In genomic region chr3:99344216-99344615, GRCh38 we compare ENCODE assay signal across 28 cellular contexts.
DNase-seq lines count a peak whose midpoint lies in the region; ATAC-seq and TF ChIP-seq lines count a peak whose summit lies in the region.
"Had no signal": no experiment of that assay in that cellular context is flagged by ENCODE, and none has a peak within 500 bp of the region (broad histone marks: within the 10 kb centered on the region; RNA-seq: fewer than 3 reads in every experiment).

No MANE protein-coding gene starts in this region.

- H3K79me2 ChIP-seq in parathyroid adenoma (no peaks in the 10 kb centered on the region), GM23338 (replicated peaks; ENCODE audit: insufficient read depth) (no peaks in the 10 kb centered on the region)

- H3K27ac ChIP-seq in parathyroid adenoma (no peak overlapping the region), GM23338 (ENCODE audit: low read depth) (no peak overlapping the region)
- H3K27ac ChIP-seq: SJSA1 had no signal

- H3K27ac Mint-ChIP-seq in HFFc6 (no peak overlapping the region), GM23338 (no peak overlapping the region)
- H3K27ac Mint-ChIP-seq: CD4-positive, alpha-beta memory T cell had no signal

- in situ Hi-C loops in astrocyte of the spinal cord (cut with HindIII; ENCODE audit: low sequenced_read_pairs) = no loop called here

- H3K27me3 ChIP-seq in parathyroid adenoma (ENCODE audit: control insufficient read depth, insufficient read depth, low read length) (no peaks in the 10 kb centered on the region), GM23338 (ENCODE audit: insufficient read depth) (no peaks in the 10 kb centered on the region)
- H3K27me3 ChIP-seq: MG63, SJSA1 had no signal

- no peaks in the 10 kb centered on the region for H3K36me3 ChIP-seq in parathyroid adenoma (ENCODE audit: control insufficient read depth, insufficient read depth, low read length)
- H3K36me3 ChIP-seq in GM23338 (ENCODE audit: insufficient read depth) = no peaks in the 10 kb centered on the region
- H3K36me3 ChIP-seq: MG63, SJSA1 had no signal

- no peaks in the 10 kb centered on the region for H3K9me2 ChIP-seq in GM23338 (ENCODE audit: insufficient read depth)

- peak; percentile 55 for DNase-seq in AG08395 (ENCODE audit: low spot score)
- peak; percentile 52 for DNase-seq in HFFc6
- peak; percentile 19 for DNase-seq in astrocyte of the spinal cord (ENCODE audit: low read depth, low spot score)
- DNase-seq in GM23338 (ENCODE audit: low spot score) = no peak
- DNase-seq: 8988T; ACHN; AML-193; C1 segment of cervical spinal cord; CD4-positive, alpha-beta memory T cell; COR-L47; DMS53; GF-D8; H7; KG1; MG63; NCI-H1105 treated with DMSO at 0.1 percent for 48 hours; NCI-H146; NCI-H1930; NCI-H446; NCI-H524 treated with DMSO at 0.1 percent for 48 hours; NCI-H82; NK-92 treated with Interleukin-12 subunit alpha and Interleukin-12 subunit beta, amount 100 ng/mL, for 24 hours; PC-3 had no signal

- no peak overlapping the region for H3K9ac ChIP-seq in parathyroid adenoma

- H3K4me3 Mint-ChIP-seq in HFFc6 = no peak overlapping the region
- H3K4me3 Mint-ChIP-seq in GM23338 = no peak overlapping the region
- H3K4me3 Mint-ChIP-seq: CD4-positive, alpha-beta memory T cell had no signal

- no peaks in the 10 kb centered on the region for H3K9me3 ChIP-seq in parathyroid adenoma (ENCODE audit: control insufficient read depth, low read length)
- H3K9me3 ChIP-seq: MG63, SJSA1 had no signal

- peaks cover 18% of the 10 kb centered on the region for H3K4me1 ChIP-seq in parathyroid adenoma
- H3K4me1 ChIP-seq in GM23338 (ENCODE audit: insufficient read depth) = no peaks in the 10 kb centered on the region
- H3K4me1 ChIP-seq: SJSA1 had no signal

- H3K4me3 ChIP-seq in astrocyte of the spinal cord (ENCODE audit: low read depth, low read length) = no peak overlapping the region
- no peak overlapping the region for H3K4me3 ChIP-seq in parathyroid adenoma (ENCODE audit: low read depth, low read length)
- no peak overlapping the region for H3K4me3 ChIP-seq in GM23338
- H3K4me3 ChIP-seq: MG63, SJSA1 had no signal

- H3K4me1 Mint-ChIP-seq in HFFc6 (ENCODE audit: low read depth) (peaks cover 18% of the 10 kb centered on the region), GM23338 (no peaks in the 10 kb centered on the region)
- H3K4me1 Mint-ChIP-seq: CD4-positive, alpha-beta memory T cell had no signal

- H3K9me3 Mint-ChIP-seq in HFFc6 (no peaks in the 10 kb centered on the region), GM23338 (no peaks in the 10 kb centered on the region)

- ATAC-seq in GM23338 = no peak
- no peak for ATAC-seq in HG03342 (IDR thresholded peaks at IDR 0.05; ENCODE audit: unreplicated experiment)
- ATAC-seq in GM19395 (IDR thresholded peaks at IDR 0.05; ENCODE audit: unreplicated experiment) = no peak
- ATAC-seq: PC-3, Right ventricle myocardium inferior had no signal

- no peak overlapping the region for H3K4me2 ChIP-seq in parathyroid adenoma (ENCODE audit: low read length)
- no peak overlapping the region for H3K4me2 ChIP-seq in GM23338

- TF ChIP-seq CTCF in HFFc6 (IDR thresholded peaks at IDR 0.05) = no peak
- no peak for TF ChIP-seq CTCF in astrocyte of the spinal cord (IDR thresholded peaks at IDR 0.05; ENCODE audit: low read depth, low read length)
- no peak for TF ChIP-seq CTCF in parathyroid adenoma (IDR thresholded peaks at IDR 0.05)
- TF ChIP-seq CTCF in GM23338 (conservative IDR thresholded peaks at IDR 0.05; ENCODE audit: low read depth in 2 of 2) = no peak

- H2AFZ ChIP-seq in parathyroid adenoma (peak overlapping the region; percentile 8), GM23338 (no peak overlapping the region)

- H4K20me1 ChIP-seq in GM23338 (replicated peaks; ENCODE audit: insufficient read depth) = no peaks in the 10 kb centered on the region

- H3K36me3 Mint-ChIP-seq in HFFc6 (ENCODE audit: low read depth) (no peaks in the 10 kb centered on the region), GM23338 (ENCODE audit: low read depth) (no peaks in the 10 kb centered on the region)
- H3K36me3 Mint-ChIP-seq: CD4-positive, alpha-beta memory T cell had no signal

- no peaks in the 10 kb centered on the region for H3F3A ChIP-seq in GM23338 (replicated peaks; ENCODE audit: low read depth)

- H3K27me3 Mint-ChIP-seq in HFFc6 (ENCODE audit: insufficient read depth) (no peaks in the 10 kb centered on the region), GM23338 (ENCODE audit: insufficient read depth, low read depth, poor library complexity) (no peaks in the 10 kb centered on the region)
- H3K27me3 Mint-ChIP-seq: CD4-positive, alpha-beta memory T cell had no signal

TF ChIP-seq in GM23338, 12 proteins besides CTCF, POLR2A, EP300 and RAD21:
- TF ChIP-seq ZNF114 (CRISPR knock-in tag; IDR thresholded peaks at IDR 0.05) (no peak), NANOG (IDR thresholded peaks at IDR 0.05; ENCODE audit: borderline replicate concordance) (no peak), EZH2 (IDR thresholded peaks at IDR 0.05; ENCODE audit: low read depth, unreplicated experiment) (no peak), ETS1 (IDR thresholded peaks at IDR 0.05) (no peak), JUNB (IDR thresholded peaks at IDR 0.05; ENCODE audit: unreplicated experiment) (no peak)
- TF ChIP-seq, protein P1, sequence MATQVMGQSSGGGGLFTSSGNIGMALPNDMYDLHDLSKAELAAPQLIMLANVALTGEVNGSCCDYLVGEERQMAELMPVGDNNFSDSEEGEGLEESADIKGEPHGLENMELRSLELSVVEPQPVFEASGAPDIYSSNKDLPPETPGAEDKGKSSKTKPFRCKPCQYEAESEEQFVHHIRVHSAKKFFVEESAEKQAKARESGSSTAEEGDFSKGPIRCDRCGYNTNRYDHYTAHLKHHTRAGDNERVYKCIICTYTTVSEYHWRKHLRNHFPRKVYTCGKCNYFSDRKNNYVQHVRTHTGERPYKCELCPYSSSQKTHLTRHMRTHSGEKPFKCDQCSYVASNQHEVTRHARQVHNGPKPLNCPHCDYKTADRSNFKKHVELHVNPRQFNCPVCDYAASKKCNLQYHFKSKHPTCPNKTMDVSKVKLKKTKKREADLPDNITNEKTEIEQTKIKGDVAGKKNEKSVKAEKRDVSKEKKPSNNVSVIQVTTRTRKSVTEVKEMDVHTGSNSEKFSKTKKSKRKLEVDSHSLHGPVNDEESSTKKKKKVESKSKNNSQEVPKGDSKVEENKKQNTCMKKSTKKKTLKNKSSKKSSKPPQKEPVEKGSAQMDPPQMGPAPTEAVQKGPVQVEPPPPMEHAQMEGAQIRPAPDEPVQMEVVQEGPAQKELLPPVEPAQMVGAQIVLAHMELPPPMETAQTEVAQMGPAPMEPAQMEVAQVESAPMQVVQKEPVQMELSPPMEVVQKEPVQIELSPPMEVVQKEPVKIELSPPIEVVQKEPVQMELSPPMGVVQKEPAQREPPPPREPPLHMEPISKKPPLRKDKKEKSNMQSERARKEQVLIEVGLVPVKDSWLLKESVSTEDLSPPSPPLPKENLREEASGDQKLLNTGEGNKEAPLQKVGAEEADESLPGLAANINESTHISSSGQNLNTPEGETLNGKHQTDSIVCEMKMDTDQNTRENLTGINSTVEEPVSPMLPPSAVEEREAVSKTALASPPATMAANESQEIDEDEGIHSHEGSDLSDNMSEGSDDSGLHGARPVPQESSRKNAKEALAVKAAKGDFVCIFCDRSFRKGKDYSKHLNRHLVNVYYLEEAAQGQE (IDR thresholded peaks at IDR 0.05; ENCODE audit: unreplicated experiment) = no peak
